In the genomic region with DNA sequence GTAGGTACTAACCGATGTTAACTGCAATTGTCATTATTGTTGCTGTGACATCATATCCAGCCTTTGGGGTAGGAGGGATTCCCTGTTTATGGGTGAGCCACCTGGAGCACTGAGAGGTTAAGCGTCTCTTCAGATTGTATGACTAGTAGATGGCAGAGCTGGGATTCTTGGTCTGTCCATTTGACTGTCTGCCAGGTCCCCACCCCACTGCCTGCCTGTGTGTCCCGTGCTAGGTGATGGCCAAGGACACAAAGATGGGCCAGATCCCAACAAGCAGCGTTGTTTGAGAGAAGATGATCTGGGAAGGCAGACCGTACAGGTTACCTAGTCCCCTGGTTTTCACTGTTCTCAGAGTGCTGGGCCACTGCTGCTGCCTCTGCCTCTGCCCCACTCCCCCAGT, we compare ENCODE assay signal across 14 cellular contexts.
"Had no signal": no experiment of that assay in that cellular context is flagged by ENCODE, and none has a peak within 500 bp of the region (broad histone marks: within the 10 kb centered on the region; RNA-seq: fewer than 3 reads in every experiment).

No MANE protein-coding gene starts in this region.

- DNase-seq: effector CD8-positive, alpha-beta T cell; immature natural killer cell; mammary epithelial cell; naive thymus-derived CD4-positive, alpha-beta T cell; nephron progenitor cell; stimulated activated CD4-positive, alpha-beta T cell treated with anti-CD3 and anti-CD28 coated beads, Interleukin-2, amount 100 ng/mL, for 48 hours; testis; upper lobe of right lung had no signal

- H3K27me3 ChIP-seq: testis, tibial nerve, upper lobe of right lung, vagina had no signal

- H3K9me3 ChIP-seq: testis, tibial nerve, upper lobe of right lung, vagina had no signal

- H3K4me1 ChIP-seq: testis, upper lobe of right lung had no signal

- H3K4me3 ChIP-seq: coronary artery, smooth muscle cell, testis, tibial nerve, upper lobe of right lung, vagina had no signal

- H3K27ac ChIP-seq: coronary artery, parathyroid adenoma, testis, tibial nerve, upper lobe of right lung, vagina had no signal

- ATAC-seq: esophagus mucosa; naive thymus-derived CD4-positive, alpha-beta T cell; upper lobe of right lung had no signal
